8 cellular contexts compared by ENCODE assay signal in genomic region chr7:55415173-55415778, GRCh38. TPM values are rescaled to one million over a fixed set of nuclear protein-coding genes. Genes with fewer than 3 reads are reported as not detected.
A peak's percentile ranks its signal among the peaks of the same experiment; 100 is the strongest.
DNase-seq lines count a peak whose midpoint lies in the region; FAIRE-seq and TF ChIP-seq lines count a peak whose summit lies in the region.

No MANE protein-coding gene starts in this region.

- H3K27ac ChIP-seq in RWPE1 (no peak overlapping the region), osteoblast (ENCODE audit: low read depth, low read length) (no peak overlapping the region), transverse colon (no peak overlapping the region)

- in situ Hi-C loops in transverse colon (cut with MboI; ENCODE audit: low pct_ligation_motif_present in 1 of 4, low pct_unique_long_range_greater_than_20kb in 1 of 4, low sequenced_read_pairs in 3 of 4) = loop anchor here (10.0 to 25.0 kb wide), 4 partner anchors 128 to 653 kb away; partner anchors contain the start of gene SEC61G (in 2 of the 4)

- peak; percentile 48 for DNase-seq in GM04504 (ENCODE audit: low read depth)
- peak; percentile 96 for DNase-seq in H54 (ENCODE audit: insufficient read length, low spot score)
- peak; percentile 89 for DNase-seq in LoVo (ENCODE audit: low spot score)
- DNase-seq in RWPE1 (ENCODE audit: low spot score) = peak; percentile 78
- peak; percentile 65 to 68 for DNase-seq in activated T-helper 1 cell treated with anti-CD3 and anti-CD28 coated beads, Interleukin-2, amount 50 U/mL, for 16 hours (ENCODE audit: low read depth in 1 of 2, low spot score in 1 of 2)
- peak; percentile 53 for DNase-seq in fibroblast of the conjunctiva (ENCODE audit: low read depth)
- peak; percentile 96 for DNase-seq in osteoblast (ENCODE audit: insufficient read length, low spot score, missing footprints)
- DNase-seq in transverse colon = peak; percentile 82

- peak; percentile 88 for TF ChIP-seq CTCF in RWPE1 (conservative IDR thresholded peaks at IDR 0.05; ENCODE audit: low read depth)
- TF ChIP-seq CTCF in osteoblast (IDR thresholded peaks at IDR 0.05; ENCODE audit: extremely low read depth, low read depth, low read length) = peak; percentile 87
- TF ChIP-seq CTCF in transverse colon (IDR thresholded peaks at IDR 0.05) = peak; percentile 80 to 86 (median 84)

- CTCF ChIA-PET in RWPE1 (lab: Yijun Ruan, JAX) = interaction anchor here (0.5 to 1.5 kb wide), 23 partner anchors 9 to 575 kb away, joined by 3 to 9 read pairs (median 3); partner anchors contain the start of gene LANCL2

- 7 to 40% methylated on average over 3 to 6 of the region's 6 CpGs for WGBS in transverse colon (ENCODE audit: low coverage in 1 of 2), 2 donors

- H3K4me1 ChIP-seq in osteoblast (ENCODE audit: insufficient read depth, low read length) = peaks cover 3% of the 10 kb centered on the region
- no peaks in the 10 kb centered on the region for H3K4me1 ChIP-seq in transverse colon

- H3K36me3 ChIP-seq in osteoblast (ENCODE audit: insufficient read depth, low read length) (no peaks in the 10 kb centered on the region), transverse colon (no peaks in the 10 kb centered on the region)

- peak; percentile 93 for FAIRE-seq in H54 (lab: Jason Lieb, UNC)

- H3K9me3 ChIP-seq in osteoblast (ENCODE audit: low read depth, low read length) (no peaks in the 10 kb centered on the region), transverse colon (no peaks in the 10 kb centered on the region)

- POLR2A ChIA-PET in RWPE1 (lab: Yijun Ruan, JAX; ENCODE audit: low non-redundant PET) = no interaction called here

- H3K4me3 ChIP-seq in osteoblast (ENCODE audit: insufficient read depth, low read length) (no peak overlapping the region), transverse colon (no peak overlapping the region)

- TF ChIP-seq POLR2A in H54 (IDR thresholded peaks at IDR 0.05; ENCODE audit: low read depth, low read length) (no peak), transverse colon (IDR thresholded peaks at IDR 0.05) (no peak)

- H3K27me3 ChIP-seq in osteoblast (ENCODE audit: insufficient read depth, low read length) = no peaks in the 10 kb centered on the region
- no peaks in the 10 kb centered on the region for H3K27me3 ChIP-seq in transverse colon

- intact Hi-C loops in transverse colon (cut with DNase I; ENCODE audit: low total_unique reads) = no loop called here

- no peak overlapping the region for H3K4me2 ChIP-seq in osteoblast (ENCODE audit: insufficient read depth, low read length)

- no peaks in the 10 kb centered on the region for H4K20me1 ChIP-seq in osteoblast (ENCODE audit: insufficient read depth, low read length)

- TF ChIP-seq EP300 in transverse colon (IDR thresholded peaks at IDR 0.05; ENCODE audit: low read depth) = no peak

- no peaks in the 10 kb centered on the region for H3K79me2 ChIP-seq in osteoblast (ENCODE audit: insufficient read depth, low read length)

- peak overlapping the region; percentile 15 for H2AFZ ChIP-seq in osteoblast (ENCODE audit: low read length)

RNA-seq across cellular contexts. Expression of gene LANCL2, which starts 50.1 kb away (rescaled TPM):
- total RNA-seq in osteoblast = 17.4 and 19.2 TPM in 2 replicates
- 10 to 100 TPM in 3 of 4 donors, 1 to 10 TPM in 1; 6.4 to 27.0 (median 15.6) TPM for total RNA-seq in transverse colon
